Comparison of ENCODE assay signal across 18 cellular contexts in the genomic region with DNA sequence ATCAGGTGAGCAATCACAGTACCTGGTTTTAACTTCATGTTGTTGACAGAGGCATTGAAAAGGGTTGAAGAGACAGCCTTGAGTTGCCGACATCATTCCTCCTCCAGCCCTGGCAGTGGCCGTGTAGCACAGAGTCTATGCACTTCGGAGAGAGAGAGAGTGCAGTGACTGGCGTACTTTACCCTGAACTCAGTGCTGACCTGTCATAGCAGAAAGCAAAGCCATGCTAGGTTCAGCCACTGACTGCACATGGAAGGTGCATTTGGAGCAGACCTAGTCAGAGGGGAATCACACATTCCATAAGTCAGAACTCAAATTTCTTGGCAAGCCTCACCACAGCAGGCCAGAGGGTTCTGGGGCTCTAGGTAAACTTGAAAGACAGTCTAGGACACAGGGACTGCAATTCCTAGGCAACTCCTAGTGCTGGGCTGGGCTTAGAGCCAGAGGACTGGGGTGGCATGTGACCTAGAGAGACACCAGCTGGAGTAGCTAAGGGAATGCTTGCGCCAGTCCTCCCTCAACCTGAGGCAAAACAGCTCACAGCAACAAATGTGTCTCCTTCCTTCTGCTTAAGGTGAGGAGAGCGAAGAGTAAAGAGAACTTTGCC.
A peak's percentile ranks its signal among the peaks of the same experiment; 100 is the strongest.
DNase-seq lines count a peak whose midpoint lies in the region; ATAC-seq and TF ChIP-seq lines count a peak whose summit lies in the region.
"Had no signal": no experiment of that assay in that cellular context is flagged by ENCODE, and none has a peak within 500 bp of the region (broad histone marks: within the 10 kb centered on the region; RNA-seq: fewer than 3 reads in every experiment).

No MANE protein-coding gene starts in this region.

- no peaks in the 10 kb centered on the region for H4K20me1 ChIP-seq in PC-3 (ENCODE audit: low read length)

- H2AFZ ChIP-seq in PC-3 (ENCODE audit: low read length) = no peak overlapping the region

- no peaks in the 10 kb centered on the region for H3K4me1 ChIP-seq in PC-3 (ENCODE audit: insufficient read depth, low read length)
- H3K4me1 ChIP-seq in foreskin keratinocyte = peaks cover 25% of the 10 kb centered on the region
- no peaks in the 10 kb centered on the region for H3K4me1 ChIP-seq in endodermal cell (ENCODE audit: control insufficient read depth, insufficient read depth, low read length)
- H3K4me1 ChIP-seq: ascending aorta, sigmoid colon had no signal

- no peaks in the 10 kb centered on the region for H3K27me3 ChIP-seq in PC-3 (ENCODE audit: low read length)
- no peaks in the 10 kb centered on the region for H3K27me3 ChIP-seq in foreskin keratinocyte
- no peaks in the 10 kb centered on the region for H3K27me3 ChIP-seq in endodermal cell (ENCODE audit: control insufficient read depth, insufficient read depth, low read length, poor library complexity, severe bottlenecking)
- H3K27me3 ChIP-seq: ascending aorta, sigmoid colon had no signal

- no peak for TF ChIP-seq CTCF in PC-3 (conservative IDR thresholded peaks at IDR 0.05; ENCODE audit: low read depth, low read length)
- no peak for TF ChIP-seq CTCF in foreskin keratinocyte (conservative IDR thresholded peaks at IDR 0.05)
- no peak for TF ChIP-seq CTCF in endodermal cell (conservative IDR thresholded peaks at IDR 0.05)

- no peaks in the 10 kb centered on the region for H3K36me3 ChIP-seq in PC-3 (ENCODE audit: low read depth, low read length)
- H3K36me3 ChIP-seq in endodermal cell (ENCODE audit: control insufficient read depth, insufficient read depth, low read length) = no peaks in the 10 kb centered on the region
- H3K36me3 ChIP-seq: ascending aorta, sigmoid colon had no signal

- H3K9ac ChIP-seq in PC-3 (ENCODE audit: low read length) (no peak overlapping the region), endodermal cell (ENCODE audit: extremely low read depth, low read length, poor library complexity, severe bottlenecking) (no peak overlapping the region)

- H3K9me2 ChIP-seq in PC-3 (replicated peaks; ENCODE audit: low read length) = no peaks in the 10 kb centered on the region

- no peak overlapping the region for H3K4me3 Mint-ChIP-seq in activated T-cell treated with anti-CD3 and anti-CD28 coated beads, Interleukin-2, amount 50 U/mL, for 24 hours
- H3K4me3 Mint-ChIP-seq in endodermal cell = no peak overlapping the region
- H3K4me3 Mint-ChIP-seq: dendritic cell treated with granulocyte-macrophage colony-stimulating factor and Interleukin-4, amounts not matched to agents 40 ng/mL and 50 ng/mL, for 4 days; nephron had no signal

- H3K4me3 ChIP-seq in PC-3 (ENCODE audit: low read length) (no peak overlapping the region), endodermal cell (ENCODE audit: low read length) (no peak overlapping the region)
- H3K4me3 ChIP-seq: ascending aorta, GM12878, lung, sigmoid colon had no signal

- POLR2A ChIA-PET in PC-3 (lab: Charles Lee; ENCODE audit: unreplicated experiment) = no interaction called here

- H3K27ac ChIP-seq in PC-3 (ENCODE audit: low read length) (no peak overlapping the region), foreskin keratinocyte (no peak overlapping the region), endodermal cell (ENCODE audit: low read depth, low read length) (no peak overlapping the region)
- H3K27ac ChIP-seq: ascending aorta, sigmoid colon had no signal

- H3K9me3 ChIP-seq in PC-3 (ENCODE audit: low read length) = no peaks in the 10 kb centered on the region
- H3K9me3 ChIP-seq in endodermal cell (ENCODE audit: control insufficient read depth, low read length) = no peaks in the 10 kb centered on the region
- H3K9me3 ChIP-seq: ascending aorta, sigmoid colon had no signal

- no TSS peak for BruUV-seq in PC-3 (replicated peaks; lab: Mats Ljungman, UMichigan)

- H3K36me3 Mint-ChIP-seq in activated T-cell treated with anti-CD3 and anti-CD28 coated beads, Interleukin-2, amount 50 U/mL, for 24 hours (ENCODE audit: low read depth) = no peaks in the 10 kb centered on the region
- no peaks in the 10 kb centered on the region for H3K36me3 Mint-ChIP-seq in endodermal cell (ENCODE audit: low read depth)

- no peaks in the 10 kb centered on the region for H3F3A ChIP-seq in PC-3 (ENCODE audit: low read length, unreplicated experiment)

- no peaks in the 10 kb centered on the region for H3K9me3 Mint-ChIP-seq in activated T-cell treated with anti-CD3 and anti-CD28 coated beads, Interleukin-2, amount 50 U/mL, for 24 hours
- H3K9me3 Mint-ChIP-seq in endodermal cell = no peaks in the 10 kb centered on the region
- H3K9me3 Mint-ChIP-seq: dendritic cell treated with granulocyte-macrophage colony-stimulating factor and Interleukin-4, amounts not matched to agents 40 ng/mL and 50 ng/mL, for 4 days had no signal

- peak; percentile 32 for DNase-seq in DMS 273 treated with DMSO at 0.1 percent for 48 hours (lab: John Stamatoyannopoulos, UW)
- peak; percentile 33 for DNase-seq in PC-3
- peak in 1 of 2 donors; percentile 75 for DNase-seq in foreskin keratinocyte
- DNase-seq in myocyte (ENCODE audit: low read depth) = peak; percentile 43
- no peak for DNase-seq in activated T-cell treated with anti-CD3 and anti-CD28 coated beads, Interleukin-2, amount 50 U/mL, for 24 hours
- no peak for DNase-seq in endodermal cell
- DNase-seq: activated gamma-delta T cell treated with Interleukin-2 at 50 U/mL for 16 hours, NCI-H1930, NCI-H748 treated with DMSO at 0.1 percent for 48 hours, sigmoid colon, T-helper 1 cell had no signal

- CTCF ChIA-PET in PC-3 (lab: Charles Lee) = no interaction called here

- no peaks in the 10 kb centered on the region for H3K79me2 ChIP-seq in PC-3 (ENCODE audit: low read length)

- ATAC-seq in PC-3 (no peak; the same call in 1 of the 2 replicates), foreskin keratinocyte (peak; percentile 42), HG03520 (IDR thresholded peaks at IDR 0.05; ENCODE audit: unreplicated experiment) (no peak), GM19035 (IDR thresholded peaks at IDR 0.05; ENCODE audit: unreplicated experiment) (no peak)
- ATAC-seq: GM12878 had no signal

- intact Hi-C loops in PC-3 (cut with micrococcal nuclease) = loop anchor here (10.0 kb wide), 2 partner anchors 127 to 217 kb away; a partner anchor contains a TSS

- peaks cover 43% of the 10 kb centered on the region for H3K27me3 Mint-ChIP-seq in activated T-cell treated with anti-CD3 and anti-CD28 coated beads, Interleukin-2, amount 50 U/mL, for 24 hours
- H3K27me3 Mint-ChIP-seq in endodermal cell (ENCODE audit: insufficient read depth) = no peaks in the 10 kb centered on the region
- H3K27me3 Mint-ChIP-seq: dendritic cell treated with granulocyte-macrophage colony-stimulating factor and Interleukin-4, amounts not matched to agents 40 ng/mL and 50 ng/mL, for 4 days had no signal

- H3K4me1 Mint-ChIP-seq in activated T-cell treated with anti-CD3 and anti-CD28 coated beads, Interleukin-2, amount 50 U/mL, for 24 hours (ENCODE audit: low read depth) = no peaks in the 10 kb centered on the region
- H3K4me1 Mint-ChIP-seq in endodermal cell = no peaks in the 10 kb centered on the region
- H3K4me1 Mint-ChIP-seq: nephron had no signal

- H3K4me2 ChIP-seq in PC-3 (ENCODE audit: low read length) = no peak overlapping the region

- 91 to 95% methylated on average over 5 to 6 of the region's 6 CpGs for WGBS in endodermal cell (ENCODE audit: insufficient coverage in 1 of 2, insufficient read length in 1 of 2), 2 experiments

- H3K27ac Mint-ChIP-seq in activated T-cell treated with anti-CD3 and anti-CD28 coated beads, Interleukin-2, amount 50 U/mL, for 24 hours = no peak overlapping the region
- H3K27ac Mint-ChIP-seq in endodermal cell = no peak overlapping the region
- H3K27ac Mint-ChIP-seq: dendritic cell treated with granulocyte-macrophage colony-stimulating factor and Interleukin-4, amounts not matched to agents 40 ng/mL and 50 ng/mL, for 4 days; nephron had no signal

Comparison
In these comparisons a context has a peak if more than half of its experiments do, and no peak if none do; other contexts are left out.
1. DNase-seq: peak in DMS 273 treated with DMSO at 0.1 percent for 48 hours (single experiment), PC-3 (single experiment) and myocyte (single experiment); none in activated T-cell treated with anti-CD3 and anti-CD28 coated beads, Interleukin-2, amount 50 U/mL, for 24 hours (single experiment) and endodermal cell (single experiment).